9 cellular contexts compared by ENCODE assay signal in genomic region chr7:106421181-106421762, GRCh38.
DNase-seq lines count a peak whose midpoint lies in the region; ATAC-seq and FAIRE-seq lines count a peak whose summit lies in the region.
"Had no signal": no experiment of that assay in that cellular context is flagged by ENCODE, and none has a peak within 500 bp of the region (broad histone marks: within the 10 kb centered on the region; RNA-seq: fewer than 3 reads in every experiment).

No MANE protein-coding gene starts in this region.

- peak; percentile 68 for FAIRE-seq in RCC 7860 (lab: Jason Lieb, UNC)
- FAIRE-seq: A204.1 had no signal

- DNase-seq in NCI-H2171 treated with DMSO at 0.1 percent for 48 hours (lab: John Stamatoyannopoulos, UW) (peak; percentile 16), NCI-H2171 (lab: John Stamatoyannopoulos, UW) (no peak), RCC 7860 (ENCODE audit: low spot score) (peak; percentile 80), occipital lobe (lab: John Stamatoyannopoulos, UW) (peak; percentile 26), NCI-H146 (lab: John Stamatoyannopoulos, UW) (no peak), HPDE6-E6E7 (ENCODE audit: extremely low spot score) (no peak)

- no peak for ATAC-seq in HG02870 (IDR thresholded peaks at IDR 0.05; ENCODE audit: unreplicated experiment)

- peak overlapping the region; percentile 57 to 81 for H3K27ac ChIP-seq in esophagus (ENCODE audit: low read depth in 2 of 2, low read length in 1 of 2)

- H3K36me3 ChIP-seq in esophagus (ENCODE audit: control insufficient read depth in 2 of 2, insufficient read depth in 2 of 2, low read length in 1 of 2), result no peaks in the 10 kb centered on the region

- H3K4me1 ChIP-seq in esophagus (ENCODE audit: control insufficient read depth in 2 of 2, insufficient read depth in 2 of 2, low read length in 1 of 2), result peaks cover 0 to 6% of the 10 kb centered on the region in 2 donors

- no peaks in the 10 kb centered on the region for H3K27me3 ChIP-seq in esophagus (ENCODE audit: control insufficient read depth in 1 of 2, insufficient read depth in 2 of 2, low read length in 2 of 2)

- no peaks in the 10 kb centered on the region for H3K9me3 ChIP-seq in esophagus (ENCODE audit: control insufficient read depth in 2 of 2, insufficient read depth in 1 of 2, low read depth in 1 of 2, low read length in 1 of 2)

- WGBS in esophagus, 2 donors, result 27 to 64% methylated on average over 6 of the region's 6 CpGs

- H3K4me3 ChIP-seq in esophagus (ENCODE audit: low read depth in 1 of 2, low read length in 2 of 2), result no peak overlapping the region

Comparison
In these comparisons a context has a peak if more than half of its experiments do, and no peak if none do; other contexts are left out.
1. DNase-seq: peak in NCI-H2171 treated with DMSO at 0.1 percent for 48 hours (single experiment), RCC 7860 (single experiment) and occipital lobe (single experiment); none in NCI-H2171 (single experiment), NCI-H146 (single experiment) and HPDE6-E6E7 (single experiment).